Comparison of ENCODE assay signal across 1 cellular context in genomic region chr9:101337237-101337636, GRCh38.
TF ChIP-seq lines count a peak whose summit lies in the region.

No MANE protein-coding gene starts in this region.

TF ChIP-seq in A549, 52 proteins besides CTCF, POLR2A, EP300 and RAD21 (continued from another document):
- TF ChIP-seq PBX3 (IDR thresholded peaks at IDR 0.05) (no peak), MAFK (IDR thresholded peaks at IDR 0.05; ENCODE audit: partially characterized antibody) (no peak), REST (IDR thresholded peaks at IDR 0.05) (no peak), JUNB (IDR thresholded peaks at IDR 0.05) (no peak), RARB (CRISPR knock-in tag; IDR thresholded peaks at IDR 0.05) (no peak), JUN (IDR thresholded peaks at IDR 0.05) (no peak), HOXB13 (CRISPR knock-in tag; IDR thresholded peaks at IDR 0.05; ENCODE audit: low read depth) (no peak), EHF (CRISPR knock-in tag; IDR thresholded peaks at IDR 0.05) (no peak), HDAC2 (IDR thresholded peaks at IDR 0.05) (no peak), POLR2AphosphoS2 (conservative IDR thresholded peaks at IDR 0.05; ENCODE audit: low read length) (no peak), CHD2 (IDR thresholded peaks at IDR 0.05; ENCODE audit: low read length, partially characterized antibody) (no peak), E2F6 (IDR thresholded peaks at IDR 0.05; ENCODE audit: borderline replicate concordance, low read depth) (no peak), ZNF302 (CRISPR knock-in tag; IDR thresholded peaks at IDR 0.05) (no peak)
